In genomic region chr13:74771964-74772363, GRCh38 we compare ENCODE assay signal across 18 cellular contexts.
DNase-seq lines count a peak whose midpoint lies in the region; ATAC-seq, FAIRE-seq and TF ChIP-seq lines count a peak whose summit lies in the region.
"Had no signal": no experiment of that assay in that cellular context is flagged by ENCODE, and none has a peak within 500 bp of the region (broad histone marks: within the 10 kb centered on the region; RNA-seq: fewer than 3 reads in every experiment).

No MANE protein-coding gene starts in this region.

- POLR2A ChIA-PET in A549 (lab: Yijun Ruan, JAX) = no interaction called here

- DNase-seq in A549 (ENCODE audit: low read depth in 1 of 2, low spot score in 1 of 2) (peak in 1 of 2 experiments; percentile 13), HS-27A (ENCODE audit: low read depth) (peak; percentile 39), astrocyte of the hippocampus (ENCODE audit: low read depth, low spot score) (peak; percentile 61), hepatic stellate cell (ENCODE audit: low spot score) (peak; percentile 32), RPMI8226 (no peak), anterior cingulate cortex (lab: John Stamatoyannopoulos, UW) (no peak), testis (no peak), CD14-positive monocyte (ENCODE audit: low spot score) (no peak)
- DNase-seq: activated CD8-positive, alpha-beta T cell treated with anti-CD3 and anti-CD28 coated beads for 36 hours; activated effector memory CD4-positive, alpha-beta T cell treated with anti-CD3 and anti-CD28 coated beads, Interleukin-2, amount 50 U/mL, for 16 hours; caudate nucleus; lower lobe of right lung; NCI-H69; Right ventricle myocardium superior had no signal

- H3K36me3 ChIP-seq in testis (ENCODE audit: low read depth, missing control alignments) = no peaks in the 10 kb centered on the region
- H3K36me3 ChIP-seq: lower lobe of right lung had no signal

- CTCF ChIA-PET in A549 (lab: Yijun Ruan, JAX) = no interaction called here

- H3K4me2 ChIP-seq in A549 = peak overlapping the region; percentile 34

- no peak overlapping the region for H3K4me3 Mint-ChIP-seq in CD14-positive monocyte
- H3K4me3 Mint-ChIP-seq: activated CD8-positive, alpha-beta T cell treated with anti-CD3 and anti-CD28 coated beads for 36 hours; neural crest cell had no signal

- TF ChIP-seq RAD21 in A549 (conservative IDR thresholded peaks at IDR 0.05 in 1 of 2, IDR thresholded peaks at IDR 0.05 in 1 of 2) = peak in 1 of 2 experiments; percentile 12; a peak in 2 of 5 replicates

- peaks cover 0 to 1% (median 0%) of the 10 kb centered on the region in 3 donors for H3K27me3 Mint-ChIP-seq in CD14-positive monocyte (ENCODE audit: low read depth in 3 of 3)

- no peak; a peak in 1 of 5 replicates for TF ChIP-seq EP300 in A549 (IDR thresholded peaks at IDR 0.05)

- no peak overlapping the region for H3K4me3 ChIP-seq in A549
- no peak overlapping the region for H3K4me3 ChIP-seq in testis
- H3K4me3 ChIP-seq: K562, lower lobe of right lung had no signal

- no peak for TF ChIP-seq POLR2A in A549 (IDR thresholded peaks at IDR 0.05; ENCODE audit: low read length)
- TF ChIP-seq POLR2A in testis (IDR thresholded peaks at IDR 0.05) = no peak

- intact Hi-C loops in testis (cut with DNase I; ENCODE audit: low total_unique reads) = no loop called here
- intact Hi-C loops in CD14-positive monocyte (cut with micrococcal nuclease) = no loop called here

- H3K27ac ChIP-seq in A549 = peak overlapping the region; percentile 62 to 69
- no peak overlapping the region for H3K27ac ChIP-seq in testis
- H3K27ac ChIP-seq: lower lobe of right lung had no signal

- ATAC-seq in A549 = peak; percentile 34 to 48; a peak in 4 of 6 replicates
- ATAC-seq: activated CD8-positive, alpha-beta T cell treated with anti-CD3 and anti-CD28 coated beads for 36 hours; K562; lower lobe of right lung had no signal

- H3K27me3 ChIP-seq in testis = no peaks in the 10 kb centered on the region

- H3K4me1 ChIP-seq in A549 = peaks cover 16% of the 10 kb centered on the region
- H3K4me1 ChIP-seq in testis = peaks cover 4% of the 10 kb centered on the region
- H3K4me1 ChIP-seq: lower lobe of right lung had no signal

- H3K9me3 Mint-ChIP-seq in CD14-positive monocyte = peaks cover 0 to 6% (median 4%) of the 10 kb centered on the region in 7 donors
- H3K9me3 Mint-ChIP-seq: activated CD8-positive, alpha-beta T cell treated with anti-CD3 and anti-CD28 coated beads for 36 hours had no signal

- H3K9me3 ChIP-seq in A549 (no peaks in the 10 kb centered on the region), testis (no peaks in the 10 kb centered on the region)
- H3K9me3 ChIP-seq: lower lobe of right lung had no signal

- H3K4me1 Mint-ChIP-seq in CD14-positive monocyte = no peaks in the 10 kb centered on the region
- H3K4me1 Mint-ChIP-seq: neural crest cell had no signal

- WGBS in A549 (ENCODE audit: missing lambda C conversion rate) = 16% methylated on average over 3 of the region's 3 CpGs
- 72 to 90% methylated on average over 3 of the region's 3 CpGs for WGBS in testis, 2 donors

- TF ChIP-seq CTCF in A549 (IDR thresholded peaks at IDR 0.05) = no peak
- TF ChIP-seq CTCF in testis (IDR thresholded peaks at IDR 0.05) = no peak
- TF ChIP-seq CTCF in CD14-positive monocyte (IDR thresholded peaks at IDR 0.05) = no peak

- H3K36me3 Mint-ChIP-seq in CD14-positive monocyte = no peaks in the 10 kb centered on the region

- no peak for FAIRE-seq in A549 (lab: Jason Lieb, UNC)
- FAIRE-seq: A204.1, endometrium, K562 had no signal

- no peak overlapping the region for H3K27ac Mint-ChIP-seq in CD14-positive monocyte
- H3K27ac Mint-ChIP-seq: activated CD8-positive, alpha-beta T cell treated with anti-CD3 and anti-CD28 coated beads for 36 hours had no signal

TF ChIP-seq in A549, 52 proteins besides CTCF, POLR2A, EP300 and RAD21:
- TF ChIP-seq BCL3 (IDR thresholded peaks at IDR 0.05) (no peak), FOSL2 (IDR thresholded peaks at IDR 0.05) (no peak), FOSL2 (CRISPR knock-in tag; IDR thresholded peaks at IDR 0.05) (peak; percentile 34; the same call in 1 of the 2 replicates), GATA3 (IDR thresholded peaks at IDR 0.05; ENCODE audit: borderline replicate concordance) (no peak), JUNB (IDR thresholded peaks at IDR 0.05) (peak; percentile 52; the same call in 1 of the 2 replicates), JUN (IDR thresholded peaks at IDR 0.05) (no peak), SMC3 (IDR thresholded peaks at IDR 0.05) (peak; percentile 17; the same call in 1 of the 3 replicates), CEBPB (IDR thresholded peaks at IDR 0.05) (peak in 1 of 2 experiments; percentile 43; a peak in 1 of 4 replicates), FOXS1 (CRISPR knock-in tag; IDR thresholded peaks at IDR 0.05) (no peak), BHLHE40 (IDR thresholded peaks at IDR 0.05; ENCODE audit: low read depth, low read length) (no peak)

Comparison
In these comparisons a context has a peak if more than half of its experiments do, and no peak if none do; other contexts are left out.
1. DNase-seq: peak in HS-27A (single experiment), astrocyte of the hippocampus (single experiment) and hepatic stellate cell (single experiment); none in RPMI8226 (single experiment), anterior cingulate cortex (0 of 58), testis (single experiment) and CD14-positive monocyte (single experiment).
2. H3K27ac ChIP-seq: peak in A549 (2 of 2); none in testis (0 of 2).